In the genomic region with DNA sequence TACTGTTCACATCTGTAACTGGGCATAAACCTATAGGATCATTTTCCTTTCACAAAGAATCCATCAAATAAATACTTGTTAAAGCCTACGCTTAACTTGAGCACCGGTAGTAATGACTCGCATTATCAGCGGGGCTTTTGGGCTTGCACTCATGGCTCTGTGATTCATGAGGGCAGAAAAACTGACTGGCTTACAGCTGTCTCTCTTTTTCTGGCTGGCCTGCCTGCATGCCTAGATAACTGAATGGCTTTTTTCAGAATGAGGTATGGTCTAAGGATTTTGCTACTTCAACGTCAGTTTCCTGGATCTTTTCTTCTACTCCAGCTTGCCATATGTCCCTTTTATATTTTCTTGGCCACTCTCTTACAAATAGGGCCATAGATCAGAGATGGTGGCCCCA, we compare ENCODE assay signal across 15 cellular contexts.
"Had no signal": no experiment of that assay in that cellular context is flagged by ENCODE, and none has a peak within 500 bp of the region (broad histone marks: within the 10 kb centered on the region; RNA-seq: fewer than 3 reads in every experiment).

No MANE protein-coding gene starts in this region.

- H3K27ac ChIP-seq: heart left ventricle, neural progenitor cell, WERI-Rb-1 had no signal

- H3K36me3 ChIP-seq: heart left ventricle, neural progenitor cell, WERI-Rb-1 had no signal

- H3K4me3 ChIP-seq: heart left ventricle, neural progenitor cell had no signal

- H3K9me3 ChIP-seq: heart left ventricle had no signal

- ATAC-seq: activated CD8-positive, alpha-beta T cell treated with anti-CD3 and anti-CD28 coated beads for 36 hours; activated T-cell treated with anti-CD3 and anti-CD28 coated beads, Interleukin-2, amount 50 U/mL, for 72 hours; esophagus mucosa; heart left ventricle; right cardiac atrium had no signal

- H2AFZ ChIP-seq: neural progenitor cell had no signal

- H3K9ac ChIP-seq: neural progenitor cell had no signal

- H3K27me3 ChIP-seq: neural progenitor cell had no signal

- DNase-seq: activated CD4-positive, alpha-beta T cell treated with anti-CD3 and anti-CD28 coated beads for 4 hours; activated CD8-positive, alpha-beta memory T cell treated with anti-CD3 and anti-CD28 coated beads, Interleukin-2, amount 50 U/mL, for 4 hours; activated CD8-positive, alpha-beta T cell treated with anti-CD3 and anti-CD28 coated beads for 36 hours; activated naive CD8-positive, alpha-beta T cell treated with anti-CD3 and anti-CD28 coated beads, Interleukin-2, amount 10 ng/mL, durations not matched to agents 7 days and 5 days; activated T-cell treated with anti-CD3 and anti-CD28 coated beads, Interleukin-2, amount 50 U/mL, for 72 hours; cerebellar nuclear complex; foreskin melanocyte; heart left ventricle; posterior cingulate gyrus; right cardiac atrium; stimulated activated naive CD4-positive, alpha-beta T cell; T-helper 1 cell; WERI-Rb-1 had no signal

- H3K4me1 ChIP-seq: heart left ventricle had no signal

- H3K4me2 ChIP-seq: neural progenitor cell had no signal
